16 cellular contexts compared by ENCODE assay signal in the genomic region with DNA sequence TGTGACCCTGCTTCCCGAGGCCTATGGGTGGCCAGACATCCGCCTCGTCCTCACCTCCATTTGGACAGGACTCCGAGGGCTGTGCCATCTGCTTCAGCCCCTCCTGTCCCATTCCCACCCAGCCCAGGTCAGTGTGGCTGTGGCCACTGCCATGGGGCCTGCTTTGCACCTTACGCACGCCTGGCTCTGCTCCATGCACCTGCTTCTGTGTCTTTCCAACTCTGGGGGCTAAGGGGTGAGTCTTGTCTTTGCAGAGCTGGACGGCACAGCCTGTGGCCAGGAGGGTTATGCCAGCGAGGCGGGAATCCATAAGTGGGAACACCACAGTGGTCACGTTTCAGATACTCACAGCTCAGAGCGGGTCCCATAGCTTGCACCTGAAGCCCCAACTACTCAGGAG. TPM values are rescaled to one million over a fixed set of nuclear protein-coding genes. Genes with fewer than 3 reads are reported as not detected.
DNase-seq lines count a peak whose midpoint lies in the region; ATAC-seq, FAIRE-seq and TF ChIP-seq lines count a peak whose summit lies in the region.
"Had no signal": no experiment of that assay in that cellular context is flagged by ENCODE, and none has a peak within 500 bp of the region (broad histone marks: within the 10 kb centered on the region; RNA-seq: fewer than 3 reads in every experiment).

No MANE protein-coding gene starts in this region.

- no peak for TF ChIP-seq CTCF in IMR-90 (conservative IDR thresholded peaks at IDR 0.05; ENCODE audit: low read depth, low read length)
- TF ChIP-seq CTCF in kidney (IDR thresholded peaks at IDR 0.05; ENCODE audit: borderline replicate concordance, extremely low read depth, insufficient read depth) = no peak
- no peak for TF ChIP-seq CTCF in osteocyte (IDR thresholded peaks at IDR 0.05)

- H4K5ac ChIP-seq in IMR-90 (ENCODE audit: low read depth, low read length) = no peak overlapping the region

- in situ Hi-C loops in IMR-90 (cut with MboI; ENCODE audit: low sequenced_read_pairs) = no loop called here

- no peak for FAIRE-seq in kidney (lab: Jason Lieb, UNC)
- FAIRE-seq: GM12892, GM19239 had no signal

- TF ChIP-seq POLR2A in IMR-90 (IDR thresholded peaks at IDR 0.05; ENCODE audit: low read depth, low read length) = no peak

- no peak overlapping the region for H3K9ac ChIP-seq in IMR-90 (ENCODE audit: low read depth, low read length)
- no peak overlapping the region for H3K9ac ChIP-seq in kidney (ENCODE audit: low read length in 2 of 2)
- H3K9ac ChIP-seq: BLaER1 treated with 17β-estradiol and CSF1 and Interleukin-3, amounts not matched to agents 10 nM and 100 nM had no signal

- no peaks in the 10 kb centered on the region; the same call in 1 of the 2 replicates for H4K20me1 ChIP-seq in IMR-90 (ENCODE audit: insufficient read depth, low read length)

- no peaks in the 10 kb centered on the region for H3K4me1 Mint-ChIP-seq in osteocyte (ENCODE audit: unreplicated experiment)
- no peaks in the 10 kb centered on the region for H3K4me1 Mint-ChIP-seq in activated naive CD4-positive, alpha-beta T cell treated with anti-CD3 and anti-CD28 coated beads, Interleukin-2, amount 10 ng/mL, durations not matched to agents 7 days and 5 days
- H3K4me1 Mint-ChIP-seq: CD4-positive, CD25-positive, alpha-beta regulatory T cell; H9 had no signal

- no peak for TF ChIP-seq RAD21 in IMR-90 (IDR thresholded peaks at IDR 0.05; ENCODE audit: low read length)

- CTCF ChIA-PET in IMR-90 (lab: Yijun Ruan, JAX) = no interaction called here
- CTCF ChIA-PET in activated naive CD4-positive, alpha-beta T cell treated with anti-CD3 and anti-CD28 coated beads, Interleukin-2, amount 10 ng/mL, durations not matched to agents 7 days and 5 days (lab: Charles Lee) = no interaction called here

- no peak overlapping the region for H3K18ac ChIP-seq in IMR-90 (ENCODE audit: low read depth, low read length)

- no peak overlapping the region for H2BK20ac ChIP-seq in IMR-90 (ENCODE audit: low read depth, low read length)

- no peak overlapping the region for H2AK9ac ChIP-seq in IMR-90 (replicated peaks; ENCODE audit: low read depth, low read length, poor library complexity)

- no peaks in the 10 kb centered on the region for H3K9me1 ChIP-seq in IMR-90 (ENCODE audit: insufficient read depth, low read length)

- no peak overlapping the region for H3K4ac ChIP-seq in IMR-90 (ENCODE audit: low read depth, low read length)

- no peak for ATAC-seq in IMR-90 (ENCODE audit: low read depth)
- no peak for ATAC-seq in left ventricle myocardium superior

- no peak overlapping the region for H3K23ac ChIP-seq in IMR-90 (ENCODE audit: low read depth, low read length)

- H2AFZ ChIP-seq in IMR-90 (replicated peaks; ENCODE audit: low read length, poor library complexity) = peak overlapping the region; percentile 43

- no TSS peak for BruUV-seq in IMR-90 (replicated peaks; lab: Mats Ljungman, UMichigan)

- no peak overlapping the region for H2BK5ac ChIP-seq in IMR-90 (ENCODE audit: low read depth, low read length, poor library complexity, severe bottlenecking)

- no peaks in the 10 kb centered on the region for H3K27me3 ChIP-seq in IMR-90 (ENCODE audit: control insufficient read depth, insufficient read depth, low read length)

- H3K4me3 Mint-ChIP-seq in osteocyte (ENCODE audit: unreplicated experiment) = no peak overlapping the region
- H3K4me3 Mint-ChIP-seq in activated naive CD4-positive, alpha-beta T cell treated with anti-CD3 and anti-CD28 coated beads, Interleukin-2, amount 10 ng/mL, durations not matched to agents 7 days and 5 days = no peak overlapping the region
- H3K4me3 Mint-ChIP-seq: CD4-positive, CD25-positive, alpha-beta regulatory T cell; H9 had no signal

- H3K36me3 ChIP-seq in IMR-90 (ENCODE audit: control insufficient read depth, insufficient read depth, low read length) (peaks cover 24% of the 10 kb centered on the region), kidney (ENCODE audit: control insufficient read depth in 1 of 2, insufficient read depth in 2 of 2, low read length in 2 of 2) (peaks cover 0 to 2% of the 10 kb centered on the region in 2 donors)

- H2AK5ac ChIP-seq in IMR-90 (ENCODE audit: low read depth, low read length) = no peak overlapping the region

- no peaks in the 10 kb centered on the region for H3K36me3 Mint-ChIP-seq in osteocyte (ENCODE audit: unreplicated experiment)
- no peaks in the 10 kb centered on the region for H3K36me3 Mint-ChIP-seq in activated naive CD4-positive, alpha-beta T cell treated with anti-CD3 and anti-CD28 coated beads, Interleukin-2, amount 10 ng/mL, durations not matched to agents 7 days and 5 days
- H3K36me3 Mint-ChIP-seq: CD4-positive, CD25-positive, alpha-beta regulatory T cell had no signal

- no peaks in the 10 kb centered on the region for H3K9me3 ChIP-seq in IMR-90 (ENCODE audit: control insufficient read depth, insufficient read depth, low read length)
- H3K9me3 ChIP-seq in kidney (ENCODE audit: control insufficient read depth in 1 of 2, low read length in 2 of 2) = no peaks in the 10 kb centered on the region

- no peak overlapping the region for H4K8ac ChIP-seq in IMR-90 (ENCODE audit: low read depth in 2 of 2, low read length in 2 of 2)

- no peaks in the 10 kb centered on the region for H3K27me3 Mint-ChIP-seq in osteocyte (ENCODE audit: unreplicated experiment)
- no peaks in the 10 kb centered on the region for H3K27me3 Mint-ChIP-seq in activated naive CD4-positive, alpha-beta T cell treated with anti-CD3 and anti-CD28 coated beads, Interleukin-2, amount 10 ng/mL, durations not matched to agents 7 days and 5 days
- H3K27me3 Mint-ChIP-seq: CD4-positive, CD25-positive, alpha-beta regulatory T cell had no signal

- DNase-seq in D341Med (ENCODE audit: low spot score) (peak; percentile 21), IMR-90 (no peak), kidney (peak; percentile 43), osteocyte (ENCODE audit: extremely low spot score, unreplicated experiment) (peak; percentile 83), left ventricle myocardium superior (no peak), NCI-H2196 (lab: John Stamatoyannopoulos, UW; ENCODE audit: unreplicated experiment) (no peak)
- DNase-seq in activated naive CD4-positive, alpha-beta T cell treated with anti-CD3 and anti-CD28 coated beads, Interleukin-2, amount 10 ng/mL, durations not matched to agents 7 days and 5 days = no peak
- DNase-seq: CD4-positive, CD25-positive, alpha-beta regulatory T cell; DMS153; DND-41; GDM1; GOT3; H9 had no signal

- POLR2A ChIA-PET in IMR-90 (lab: Charles Lee; ENCODE audit: unreplicated experiment) = no interaction called here

- dilution Hi-C loops in IMR-90 (cut with HindIII; ENCODE audit: low sequenced_read_pairs, unreplicated experiment) = no loop called here

- no peak overlapping the region for H4K91ac ChIP-seq in IMR-90 (ENCODE audit: insufficient read depth, low read depth, low read length)

- no peaks in the 10 kb centered on the region for H3K79me1 ChIP-seq in IMR-90 (ENCODE audit: low read depth in 1 of 2, low read length in 2 of 2)

- no peaks in the 10 kb centered on the region for H3K4me1 ChIP-seq in IMR-90 (ENCODE audit: control insufficient read depth, insufficient read depth, low read length)
- no peaks in the 10 kb centered on the region for H3K4me1 ChIP-seq in kidney (ENCODE audit: control insufficient read depth in 1 of 2, insufficient read depth in 1 of 2, low read depth in 1 of 2, low read length in 2 of 2)

- no peaks in the 10 kb centered on the region for H3K9me3 Mint-ChIP-seq in osteocyte (ENCODE audit: unreplicated experiment)
- H3K9me3 Mint-ChIP-seq in activated naive CD4-positive, alpha-beta T cell treated with anti-CD3 and anti-CD28 coated beads, Interleukin-2, amount 10 ng/mL, durations not matched to agents 7 days and 5 days = no peaks in the 10 kb centered on the region
- H3K9me3 Mint-ChIP-seq: CD4-positive, CD25-positive, alpha-beta regulatory T cell had no signal

- WGBS in IMR-90 (ENCODE audit: extremely low coverage in 2 of 2, insufficient read length in 1 of 2), 2 experiments = 93% methylated on average over 7 of the region's 11 CpGs; no CpG with 5 or more reads in 1 of the 2 experiments

- intact Hi-C loops in IMR-90 (cut with micrococcal nuclease) (no loop called here), kidney (cut with DNase I) (no loop called here), left ventricle myocardium superior (cut with micrococcal nuclease) (no loop called here)

- H3K4me2 ChIP-seq in IMR-90 (ENCODE audit: low read depth, low read length) = no peak overlapping the region
- H3K4me2 ChIP-seq: BLaER1 treated with 17β-estradiol and CSF1 and Interleukin-3, amounts not matched to agents 10 nM and 100 nM had no signal

- H2BK120ac ChIP-seq in IMR-90 (ENCODE audit: low read depth, low read length) = no peak overlapping the region

- H3K27ac ChIP-seq in IMR-90 (ENCODE audit: insufficient read depth, low read length) = no peak overlapping the region
- no peak overlapping the region for H3K27ac ChIP-seq in kidney (ENCODE audit: low read depth in 2 of 2, low read length in 2 of 2)
- H3K27ac ChIP-seq: BLaER1 treated with 17β-estradiol and CSF1 and Interleukin-3, amounts not matched to agents 10 nM and 100 nM had no signal

- no peak overlapping the region for H3K56ac ChIP-seq in IMR-90 (ENCODE audit: extremely low read depth, insufficient read depth, low read length)

- H3K4me3 ChIP-seq in IMR-90 (ENCODE audit: insufficient read depth, low read depth, low read length) (no peak overlapping the region), kidney (ENCODE audit: low read length in 2 of 2) (no peak overlapping the region)
- H3K4me3 ChIP-seq: BLaER1 treated with 17β-estradiol and CSF1 and Interleukin-3, amounts not matched to agents 10 nM and 100 nM had no signal

- no peak overlapping the region for H3K27ac Mint-ChIP-seq in osteocyte (ENCODE audit: unreplicated experiment)
- no peak overlapping the region for H3K27ac Mint-ChIP-seq in activated naive CD4-positive, alpha-beta T cell treated with anti-CD3 and anti-CD28 coated beads, Interleukin-2, amount 10 ng/mL, durations not matched to agents 7 days and 5 days
- H3K27ac Mint-ChIP-seq: CD4-positive, CD25-positive, alpha-beta regulatory T cell; H9 had no signal

- H3K14ac ChIP-seq in IMR-90 (replicated peaks; ENCODE audit: low read depth, low read length) = no peak overlapping the region

- H2BK15ac ChIP-seq in IMR-90 (ENCODE audit: low read depth, low read length) = no peak overlapping the region

RNA-seq across cellular contexts. Expression of gene ZNF554, which starts 5.2 kb away (rescaled TPM):
- total RNA-seq in IMR-90 (2012; rRNA removed) = 1.9 and 3.0 TPM in 2 replicates
- polyA plus RNA-seq in IMR-90 (2012; rRNA removed) = 1.2 and 1.5 TPM in 2 replicates
- 0.54 and 0.78 TPM in 2 replicates for polyA plus RNA-seq in IMR-90 (2012; cell fraction: cytosol; rRNA removed)
- 2.1 and 5.2 TPM in 2 replicates for polyA plus RNA-seq in IMR-90 (2012; cell fraction: nucleus; rRNA removed; ENCODE audit: low replicate concordance)
- total RNA-seq in kidney = 6.9 TPM
- 3.6 TPM for polyA plus RNA-seq in kidney (ENCODE audit: insufficient read depth, low read depth, low replicate concordance)
- total RNA-seq in osteocyte = 7.1 and 7.4 TPM in 2 replicates
- total RNA-seq in left ventricle myocardium superior = 4.7 TPM

RNA-seq across cellular contexts. Expression of gene ZNF555, which starts 26.8 kb away (rescaled TPM):
- total RNA-seq in IMR-90 (2012; rRNA removed) (6.4 and 9.7 TPM in 2 replicates), kidney (9.8 TPM), osteocyte (5.9 and 10.6 TPM in 2 replicates), left ventricle myocardium superior (9.6 TPM)
- polyA plus RNA-seq in IMR-90 (2012; rRNA removed) (1.6 and 2.8 TPM in 2 replicates), kidney (ENCODE audit: insufficient read depth, low read depth, low replicate concordance) (3.9 TPM)
- polyA plus RNA-seq in IMR-90 (2012; cell fraction: cytosol; rRNA removed) = 0.31 and 0.58 TPM in 2 replicates
- 0.36 and 2.9 TPM in 2 replicates for polyA plus RNA-seq in IMR-90 (2012; cell fraction: nucleus; rRNA removed; ENCODE audit: low replicate concordance)

RNA-seq across cellular contexts. Expression of gene THOP1, which starts 29.1 kb away (rescaled TPM):
- 57.5 and 62.8 TPM in 2 replicates for total RNA-seq in IMR-90 (2012; rRNA removed)
- 91.9 and 110 TPM in 2 replicates for polyA plus RNA-seq in IMR-90 (2012; rRNA removed)
- polyA plus RNA-seq in IMR-90 (2012; cell fraction: cytosol; rRNA removed) = 95.4 and 118 TPM in 2 replicates
- 119 and 345 TPM in 2 replicates for polyA plus RNA-seq in IMR-90 (2012; cell fraction: nucleus; rRNA removed; ENCODE audit: low replicate concordance)
- total RNA-seq in kidney = 42.9 TPM
- polyA plus RNA-seq in kidney (ENCODE audit: insufficient read depth, low read depth, low replicate concordance) = 36.8 TPM
- 43.4 and 45.2 TPM in 2 replicates for total RNA-seq in osteocyte
- 59.2 TPM for total RNA-seq in left ventricle myocardium superior

RNA-seq across cellular contexts. Expression of gene SGTA, which starts 31.4 kb away (rescaled TPM):
- total RNA-seq in IMR-90 (2012; rRNA removed) (17.4 and 20.6 TPM in 2 replicates), kidney (50.4 TPM), osteocyte (50.7 and 53.2 TPM in 2 replicates), left ventricle myocardium superior (68.7 TPM)
- polyA plus RNA-seq in IMR-90 (2012; rRNA removed) (72.9 and 89.7 TPM in 2 replicates), kidney (ENCODE audit: insufficient read depth, low read depth, low replicate concordance) (66.2 TPM)
- polyA plus RNA-seq in IMR-90 (2012; cell fraction: cytosol; rRNA removed) = 87.9 and 139 TPM in 2 replicates
- polyA plus RNA-seq in IMR-90 (2012; cell fraction: nucleus; rRNA removed; ENCODE audit: low replicate concordance) = 60.8 and 101 TPM in 2 replicates

RNA-seq across cellular contexts. Expression of gene ZNF556, which starts 52.7 kb away (rescaled TPM):
- total RNA-seq in IMR-90 (2012; rRNA removed) (not detected in 2 replicates), kidney (0.76 TPM), osteocyte (not detected in 2 replicates), left ventricle myocardium superior (not detected)
- polyA plus RNA-seq in IMR-90 (2012; rRNA removed) (not detected in 2 replicates), kidney (ENCODE audit: insufficient read depth, low read depth, low replicate concordance) (0.56 TPM)
- polyA plus RNA-seq in IMR-90 (2012; cell fraction: cytosol; rRNA removed) = not detected in 2 replicates
- not detected in 2 replicates for polyA plus RNA-seq in IMR-90 (2012; cell fraction: nucleus; rRNA removed; ENCODE audit: low replicate concordance)
- total RNA-seq: CD4-positive, CD25-positive, alpha-beta regulatory T cell; H9 had no signal
- polyA plus RNA-seq: CD4-positive, CD25-positive, alpha-beta regulatory T cell had no signal

Comparison
In these comparisons a context has a peak if more than half of its experiments do, and no peak if none do; other contexts are left out.
1. DNase-seq: peak in D341Med (single experiment), kidney (single experiment) and osteocyte (single experiment); none in IMR-90 (single experiment), left ventricle myocardium superior (single experiment), activated naive CD4-positive, alpha-beta T cell treated with anti-CD3 and anti-CD28 coated beads, Interleukin-2, amount 10 ng/mL, durations not matched to agents 7 days and 5 days (single experiment) and NCI-H2196 (single experiment).